24 cellular contexts compared by ENCODE assay signal in the genomic region with DNA sequence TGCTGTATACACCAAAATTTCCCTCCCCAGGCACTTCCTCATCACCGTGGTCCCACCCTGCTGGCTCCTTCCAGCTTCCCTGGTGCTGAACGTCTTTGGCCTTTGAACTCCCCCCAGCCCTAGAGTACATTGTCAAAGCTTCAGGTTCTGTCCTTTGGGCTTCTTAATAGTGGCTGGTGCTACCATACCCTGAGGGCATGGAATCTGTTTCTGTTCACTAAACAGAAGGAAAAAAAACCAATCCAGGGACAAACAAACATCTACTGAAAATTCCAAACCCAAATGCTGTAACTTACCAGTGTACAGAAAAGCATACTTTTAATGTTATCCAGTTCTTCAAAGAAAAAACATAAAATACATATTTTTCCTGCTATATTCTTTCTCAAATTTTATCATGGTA.
A peak's percentile ranks its signal among the peaks of the same experiment; 100 is the strongest.
DNase-seq lines count a peak whose midpoint lies in the region; ATAC-seq and TF ChIP-seq lines count a peak whose summit lies in the region.
"Had no signal": no experiment of that assay in that cellular context is flagged by ENCODE, and none has a peak within 500 bp of the region (broad histone marks: within the 10 kb centered on the region; RNA-seq: fewer than 3 reads in every experiment).

No MANE protein-coding gene starts in this region.

- peak overlapping the region; percentile 73 for H3K27ac ChIP-seq in foreskin keratinocyte
- H3K27ac ChIP-seq: SJCRH30 had no signal

- TF ChIP-seq CTCF in foreskin keratinocyte (conservative IDR thresholded peaks at IDR 0.05): no peak

- H3K27me3 ChIP-seq in foreskin keratinocyte: no peaks in the 10 kb centered on the region
- H3K27me3 ChIP-seq: SJCRH30 had no signal

- DNase-seq in ELF-1 (ENCODE audit: low read depth, low spot score) (peak; percentile 39), RPMI7951 (ENCODE audit: low read depth) (peak; percentile 29), foreskin keratinocyte (no peak), renal cortical epithelial cell (ENCODE audit: low read depth) (peak; percentile 53), COLO668 (lab: John Stamatoyannopoulos, UW; ENCODE audit: unreplicated experiment) (no peak)
- DNase-seq in activated naive CD4-positive, alpha-beta T cell (lab: John Stamatoyannopoulos, UW): no peak
- DNase-seq: C1 segment of cervical spinal cord; Caco-2; CD4-positive, alpha-beta memory T cell; GF-D8; KBM-7; NCI-H1048; NCI-H1417; NCI-H1694; NCI-H2029 treated with DMSO at 0.1 percent for 48 hours; NCI-H446 treated with DMSO at 0.1 percent for 48 hours; NCI-H526; NCI-H82; NK-92 treated with Interleukin-12 subunit alpha and Interleukin-12 subunit beta, amount 100 ng/mL, for 24 hours; PC-3; SJCRH30 had no signal

- ATAC-seq in foreskin keratinocyte (no peak), HG03378 (IDR thresholded peaks at IDR 0.05; ENCODE audit: unreplicated experiment) (no peak)
- ATAC-seq: HCT116, PC-3, Right ventricle myocardium inferior had no signal

- peaks cover 49% of the 10 kb centered on the region for H3K4me1 ChIP-seq in foreskin keratinocyte
- H3K4me1 ChIP-seq: Caco-2 had no signal

Comparison
In these comparisons a context has a peak if more than half of its experiments do, and no peak if none do; other contexts are left out.
1. DNase-seq: peak in ELF-1 (single experiment), RPMI7951 (single experiment) and renal cortical epithelial cell (single experiment); none in foreskin keratinocyte (0 of 2), activated naive CD4-positive, alpha-beta T cell (0 of 4) and COLO668 (single experiment).